ENCODE assay signal across 27 cellular contexts in the genomic region with DNA sequence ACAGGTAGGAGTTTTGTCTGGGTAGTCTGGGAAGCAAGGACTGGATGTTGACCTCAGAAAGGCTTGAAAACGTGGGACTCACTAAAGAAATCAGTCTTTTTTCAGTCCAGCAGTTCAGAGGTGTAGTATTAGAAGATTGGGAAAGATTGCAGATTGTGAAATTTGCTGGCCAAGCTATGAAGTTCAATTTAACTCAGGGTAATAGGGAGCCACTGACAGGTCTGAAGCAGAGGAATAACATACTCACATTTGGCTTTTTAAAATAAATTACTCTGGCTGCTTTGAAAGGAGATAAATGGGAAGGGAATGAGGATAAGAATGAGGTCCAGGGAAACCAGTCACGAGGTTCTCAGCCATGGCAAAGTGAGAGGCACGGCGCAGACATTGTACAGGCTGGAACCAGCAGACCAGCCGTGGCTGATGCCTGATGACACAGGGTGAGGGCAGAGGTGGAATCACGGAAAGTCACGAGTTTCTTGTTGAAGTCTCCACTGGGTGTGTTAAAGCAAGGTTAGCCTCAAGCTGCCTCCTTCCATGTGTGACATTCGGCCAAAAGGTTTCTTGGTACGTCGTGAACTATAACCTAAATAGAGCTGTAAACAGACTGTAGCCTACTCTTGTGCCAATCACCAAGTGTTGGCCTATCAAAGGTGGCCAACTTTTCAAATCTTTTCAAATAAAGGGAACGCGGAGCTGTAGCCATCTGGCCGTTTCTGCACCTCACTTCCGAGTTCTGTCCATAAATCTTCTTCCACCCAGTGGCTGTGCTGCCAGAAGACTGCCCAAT.
A peak's percentile ranks its signal among the peaks of the same experiment; 100 is the strongest.
DNase-seq lines count a peak whose midpoint lies in the region; ATAC-seq and TF ChIP-seq lines count a peak whose summit lies in the region.
"Had no signal": no experiment of that assay in that cellular context is flagged by ENCODE, and none has a peak within 500 bp of the region (broad histone marks: within the 10 kb centered on the region; RNA-seq: fewer than 3 reads in every experiment).

No MANE protein-coding gene starts in this region.

- TF ChIP-seq CTCF in right lobe of liver (IDR thresholded peaks at IDR 0.05) (no peak), hepatocyte (IDR thresholded peaks at IDR 0.05; ENCODE audit: poor library complexity) (no peak)

- H3K79me2 ChIP-seq in hepatocyte: no peaks in the 10 kb centered on the region

- no peaks in the 10 kb centered on the region for H3K9me2 ChIP-seq in hepatocyte (replicated peaks; ENCODE audit: insufficient read depth)

- ATAC-seq in right lobe of liver: peak; percentile 77 to 83 (median 82)
- ATAC-seq: A549; activated T-helper 17 cell treated with anti-CD3 and anti-CD28 coated beads, Interleukin-2, amount 50 U/mL, for 72 hours; stimulated activated naive CD8-positive, alpha-beta T cell treated with anti-CD3 and anti-CD28 coated beads, Interleukin-15, Interleukin-2, amounts not matched to agents 100 U/mL and 50 U/mL, for 24 hours had no signal

- no peak overlapping the region for H2AFZ ChIP-seq in hepatocyte

- WGBS in right lobe of liver (ENCODE audit: insufficient coverage, low coverage, low lambda C conversion rate, missing lambda C conversion rate): 32% methylated on average over 12 of the region's 14 CpGs
- WGBS in hepatocyte (ENCODE audit: low lambda C conversion rate, missing lambda C conversion rate): 89% methylated on average over 14 of the region's 14 CpGs

- H3K36me3 ChIP-seq in right lobe of liver (no peaks in the 10 kb centered on the region), hepatocyte (replicated peaks; ENCODE audit: insufficient read depth, low read depth) (no peaks in the 10 kb centered on the region)
- H3K36me3 ChIP-seq: ovary, thoracic aorta had no signal

- peak; percentile 52 for TF ChIP-seq POLR2A in right lobe of liver (IDR thresholded peaks at IDR 0.05)

- H3K27ac ChIP-seq in right lobe of liver: peak overlapping the region; percentile 25 to 94 (median 91)
- H3K27ac ChIP-seq in hepatocyte: no peak overlapping the region
- H3K27ac ChIP-seq: A549, ovary, thoracic aorta had no signal

- H3K27me3 ChIP-seq in right lobe of liver: no peaks in the 10 kb centered on the region
- H3K27me3 ChIP-seq in hepatocyte: no peaks in the 10 kb centered on the region
- H3K27me3 ChIP-seq: ovary had no signal

- DNase-seq in AML-193 (lab: John Stamatoyannopoulos, UW) (peak; percentile 50 to 55), MV-4-11 (lab: John Stamatoyannopoulos, UW) (peak; percentile 7), amniotic epithelial cell (ENCODE audit: low read depth) (peak; percentile 61), right lobe of liver (peak in 2 of 3 donors; percentile 68), RPMI8226 (no peak), superior temporal gyrus (ENCODE audit: extremely low spot score) (no peak), NCI-H2171 treated with DMSO at 0.1 percent for 48 hours (lab: John Stamatoyannopoulos, UW) (no peak), hepatocyte (ENCODE audit: low spot score) (no peak)
- DNase-seq: activated CD4-positive, alpha-beta memory T cell treated with anti-CD3 and anti-CD28 coated beads, Interleukin-2, amount 10 ng/mL, durations not matched to agents 7 days and 5 days; activated CD4-positive, alpha-beta T cell treated with anti-CD3 and anti-CD28 coated beads for 1 hour; activated CD8-positive, alpha-beta memory T cell treated with anti-CD3 and anti-CD28 coated beads, Interleukin-2, amount 50 U/mL, for 4 hours; activated naive CD4-positive, alpha-beta T cell treated with anti-CD3 and anti-CD28 coated beads, Interleukin-2, amount 10 ng/mL, durations not matched to agents 7 days and 5 days; amniotic stem cell; CD8-positive, alpha-beta memory T cell; DMS153; H7; Karpas-422; NCI-H1048; NCI-H1694; nephron progenitor cell; ovary; Right ventricle myocardium superior; stimulated activated CD4-positive, alpha-beta T cell treated with anti-CD3 and anti-CD28 coated beads, Interleukin-2, amount 100 ng/mL, for 24 hours; stimulated activated naive CD8-positive, alpha-beta T cell treated with anti-CD3 and anti-CD28 coated beads, Interleukin-15, Interleukin-2, amounts not matched to agents 100 U/mL and 50 U/mL, for 24 hours had no signal

- H3K9me3 ChIP-seq in right lobe of liver (no peaks in the 10 kb centered on the region), hepatocyte (ENCODE audit: low read depth) (no peaks in the 10 kb centered on the region)
- H3K9me3 ChIP-seq: A549, ovary, thoracic aorta had no signal

- H3K4me3 ChIP-seq in right lobe of liver: peak overlapping the region in 1 of 3 donors; percentile 25
- H3K4me3 ChIP-seq in hepatocyte: no peak overlapping the region
- H3K4me3 ChIP-seq: A549, ovary, thoracic aorta had no signal

- intact Hi-C loops in right lobe of liver (cut with DNase I): no loop called here

- H3K4me1 ChIP-seq in right lobe of liver (peaks cover 0 to 27% (median 9%) of the 10 kb centered on the region in 4 donors), hepatocyte (ENCODE audit: insufficient read depth) (peaks cover 14% of the 10 kb centered on the region)

- no peaks in the 10 kb centered on the region for H4K20me1 ChIP-seq in hepatocyte (ENCODE audit: insufficient read depth, poor library complexity, severe bottlenecking)

- H3K4me2 ChIP-seq in hepatocyte: no peak overlapping the region
- H3K4me2 ChIP-seq: A549 had no signal

Comparison
In these comparisons a context has a peak if more than half of its experiments do, and no peak if none do; other contexts are left out.
1. DNase-seq: peak in AML-193 (2 of 2), MV-4-11 (single experiment), amniotic epithelial cell (single experiment) and right lobe of liver (2 of 3); none in RPMI8226 (single experiment), superior temporal gyrus (single experiment), NCI-H2171 treated with DMSO at 0.1 percent for 48 hours (single experiment) and hepatocyte (single experiment).